8 cellular contexts compared by ENCODE assay signal in genomic region chr12:24561882-24562760, GRCh38.
A peak's percentile ranks its signal among the peaks of the same experiment; 100 is the strongest.
DNase-seq lines count a peak whose midpoint lies in the region; ATAC-seq and TF ChIP-seq lines count a peak whose summit lies in the region.

No MANE protein-coding gene starts in this region.

- H3K27me3 Mint-ChIP-seq in progenitor cell of endocrine pancreas, result peaks cover 19% of the 10 kb centered on the region

- H3K36me3 ChIP-seq in hepatocyte (replicated peaks; ENCODE audit: insufficient read depth, low read depth), result no peaks in the 10 kb centered on the region

- H3K9me3 Mint-ChIP-seq in progenitor cell of endocrine pancreas (ENCODE audit: low read depth), result no peaks in the 10 kb centered on the region

- peak overlapping the region; percentile 66 for H3K4me3 ChIP-seq in hepatocyte

- H3K9me3 ChIP-seq in hepatocyte (ENCODE audit: low read depth), result no peaks in the 10 kb centered on the region

- H3K27ac ChIP-seq in hepatocyte, result peak overlapping the region; percentile 88

- H3K79me2 ChIP-seq in hepatocyte, result peaks cover 16% of the 10 kb centered on the region

- peak overlapping the region; percentile 90 for H2AFZ ChIP-seq in hepatocyte

- peak overlapping the region; percentile 96 for H3K27ac Mint-ChIP-seq in progenitor cell of endocrine pancreas

- no peaks in the 10 kb centered on the region for H3K9me2 ChIP-seq in hepatocyte (replicated peaks; ENCODE audit: insufficient read depth)

- peak; percentile 2 for DNase-seq in activated naive CD4-positive, alpha-beta T cell treated with Interleukin-2 at 50 U/mL for 16 hours
- DNase-seq in activated naive CD4-positive, alpha-beta T cell (lab: John Stamatoyannopoulos, UW), result no peak
- DNase-seq in NCI-H510A (lab: John Stamatoyannopoulos, UW), result peak; percentile 33
- DNase-seq in anterior cingulate cortex (lab: John Stamatoyannopoulos, UW), result peak in 52 of 58 donors; percentile 17 to 84 (median 61)
- peak; percentile 78 for DNase-seq in hepatocyte (ENCODE audit: low spot score)
- DNase-seq in progenitor cell of endocrine pancreas (ENCODE audit: low spot score, unreplicated experiment), result peak; percentile 64
- DNase-seq in COR-L47 (lab: John Stamatoyannopoulos, UW), result no peak

- 2% methylated on average over 47 of the region's 74 CpGs for WGBS in hepatocyte (ENCODE audit: low lambda C conversion rate, missing lambda C conversion rate)

- peaks cover 11% of the 10 kb centered on the region for H3K27me3 ChIP-seq in hepatocyte

- H4K20me1 ChIP-seq in hepatocyte (ENCODE audit: insufficient read depth, poor library complexity, severe bottlenecking), result no peaks in the 10 kb centered on the region

- peaks cover 4% of the 10 kb centered on the region for H3K4me1 ChIP-seq in hepatocyte (ENCODE audit: insufficient read depth)

- H3K4me2 ChIP-seq in hepatocyte, result peak overlapping the region; percentile 94

- ATAC-seq in GM21367 (IDR thresholded peaks at IDR 0.05; ENCODE audit: unreplicated experiment), result no peak

- no peak for TF ChIP-seq CTCF in hepatocyte (IDR thresholded peaks at IDR 0.05; ENCODE audit: poor library complexity)
- TF ChIP-seq CTCF in progenitor cell of endocrine pancreas (IDR thresholded peaks at IDR 0.05; ENCODE audit: unreplicated experiment), result no peak

- peaks cover 29% of the 10 kb centered on the region for H3K4me1 Mint-ChIP-seq in progenitor cell of endocrine pancreas (ENCODE audit: low read depth)

- H3K4me3 Mint-ChIP-seq in progenitor cell of endocrine pancreas (ENCODE audit: low read depth), result peak overlapping the region; percentile 95

- H3K36me3 Mint-ChIP-seq in progenitor cell of endocrine pancreas (ENCODE audit: insufficient read depth), result no peaks in the 10 kb centered on the region

Comparison
In these comparisons a context has a peak if more than half of its experiments do, and no peak if none do; other contexts are left out.
1. DNase-seq: peak in activated naive CD4-positive, alpha-beta T cell treated with Interleukin-2 at 50 U/mL for 16 hours (single experiment), NCI-H510A (single experiment), anterior cingulate cortex (52 of 58), hepatocyte (single experiment) and progenitor cell of endocrine pancreas (single experiment); none in activated naive CD4-positive, alpha-beta T cell (0 of 4) and COR-L47 (single experiment).